Comparison of ENCODE assay signal across 1 cellular context in the genomic region with DNA sequence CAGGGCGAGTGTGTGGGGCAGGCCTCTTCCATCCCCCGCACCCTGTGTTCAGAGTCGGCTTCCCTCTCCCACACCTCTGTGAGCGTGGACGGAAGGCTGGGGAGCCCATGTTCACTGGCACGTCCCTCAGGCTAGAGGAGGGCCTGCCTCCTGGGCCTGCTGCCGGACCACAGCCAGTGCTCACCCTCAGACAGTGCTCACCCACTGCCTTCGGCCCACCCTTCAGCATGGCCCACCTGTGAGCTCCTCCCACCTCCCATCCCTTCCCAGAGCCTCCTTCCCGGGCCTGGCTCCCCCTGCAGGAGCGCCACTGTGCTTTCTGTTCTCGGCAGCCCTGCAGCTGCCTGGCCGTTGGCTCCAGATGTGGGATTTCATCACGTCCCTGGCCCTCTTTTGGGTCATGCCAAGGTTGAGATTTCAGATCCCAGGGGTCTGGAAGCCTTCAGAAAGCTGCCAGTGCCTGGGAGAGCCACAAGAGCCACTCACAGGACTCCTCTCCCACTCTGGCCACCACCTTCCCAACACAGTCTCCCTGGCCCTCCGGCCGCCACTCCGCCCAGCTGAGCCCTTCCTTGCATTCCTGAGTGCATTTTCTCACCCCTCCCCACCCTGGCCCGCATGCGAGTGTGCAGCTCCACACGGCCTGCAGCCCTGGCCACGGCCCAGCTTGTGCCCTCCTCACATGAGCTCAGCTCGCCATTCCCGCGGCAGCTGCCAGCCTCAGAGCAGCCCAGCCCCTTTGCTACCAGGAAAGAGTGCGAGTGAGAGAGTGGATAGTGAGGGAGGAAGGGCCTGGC.
TF ChIP-seq lines count a peak whose summit lies in the region.

No MANE protein-coding gene starts in this region.

TF ChIP-seq in GM12878, 131 proteins besides CTCF, POLR2A, EP300 and RAD21:
- no peak for TF ChIP-seq NR2C1 (IDR thresholded peaks at IDR 0.05)
- TF ChIP-seq POLR2AphosphoS5 (IDR thresholded peaks at IDR 0.05; ENCODE audit: low read length), result 0 out of 2 replicates have a peak, but pooled peaks have one; percentile 3
